Comparison of ENCODE assay signal across 23 cellular contexts in genomic region chr1:22050330-22050729, GRCh38. TPM values are rescaled to one million over a fixed set of nuclear protein-coding genes. Genes with fewer than 3 reads are reported as not detected.
DNase-seq lines count a peak whose midpoint lies in the region; ATAC-seq and TF ChIP-seq lines count a peak whose summit lies in the region.
"Had no signal": no experiment of that assay in that cellular context is flagged by ENCODE, and none has a peak within 500 bp of the region (broad histone marks: within the 10 kb centered on the region; RNA-seq: fewer than 3 reads in every experiment).

No MANE protein-coding gene starts in this region.

- no peaks in the 10 kb centered on the region for H3K36me3 ChIP-seq in HEK293 (ENCODE audit: control insufficient read depth in 2 of 2, insufficient read depth in 1 of 2, low read length in 2 of 2)

- no peak for ATAC-seq in activated T-cell treated with anti-CD3 and anti-CD28 coated beads, Interleukin-2, amount 50 U/mL, for 4 hours
- no peak for ATAC-seq in T-helper 17 cell
- ATAC-seq: PC-3 had no signal

- H3K9me3 ChIP-seq in HEK293 (ENCODE audit: control insufficient read depth, insufficient read depth, low read depth, low read length) (no peaks in the 10 kb centered on the region), T-helper 17 cell (ENCODE audit: control insufficient read depth, low read length, poor library complexity, severe bottlenecking) (no peaks in the 10 kb centered on the region)
- H3K9me3 ChIP-seq: SK-N-SH had no signal

- H3K36me3 Mint-ChIP-seq in activated T-cell treated with anti-CD3 and anti-CD28 coated beads, Interleukin-2, amount 50 U/mL, for 4 hours (ENCODE audit: insufficient read depth): peaks cover 6% of the 10 kb centered on the region
- peaks cover 4% of the 10 kb centered on the region for H3K36me3 Mint-ChIP-seq in T-helper 17 cell (ENCODE audit: low read depth)

- peaks cover 2% of the 10 kb centered on the region for H3K9me3 Mint-ChIP-seq in activated T-cell treated with anti-CD3 and anti-CD28 coated beads, Interleukin-2, amount 50 U/mL, for 4 hours

- no peak overlapping the region for H3K27ac Mint-ChIP-seq in T-helper 17 cell

- CTCF ChIA-PET in HEK293 (lab: Yijun Ruan, JAX): no interaction called here

- POLR2A ChIA-PET in HEK293 (lab: Yijun Ruan, JAX): interaction anchor here (1.0 kb wide), 2 partner anchors 25 to 28 kb away, joined by 3 to 4 read pairs; no protein-coding TSS in a partner anchor

- no peak overlapping the region for H3K27ac ChIP-seq in HEK293 (ENCODE audit: extremely low read depth, low read depth, low read length)
- H3K27ac ChIP-seq: BLaER1 treated with 17β-estradiol and CSF1 and Interleukin-3, amounts not matched to agents 10 nM and 100 nM had no signal

- no peak for TF ChIP-seq CTCF in HEK293 (tag by site-specific recombination; IDR thresholded peaks at IDR 0.05)

- no peak overlapping the region for H3K4me3 ChIP-seq in HEK293 (ENCODE audit: low read depth, low read length)
- H3K4me3 ChIP-seq: BLaER1 treated with 17β-estradiol and CSF1 and Interleukin-3, amounts not matched to agents 10 nM and 100 nM had no signal

- H3K4me1 Mint-ChIP-seq in activated T-cell treated with anti-CD3 and anti-CD28 coated beads, Interleukin-2, amount 50 U/mL, for 4 hours (ENCODE audit: low read depth): peaks cover 44% of the 10 kb centered on the region
- peaks cover 41% of the 10 kb centered on the region for H3K4me1 Mint-ChIP-seq in T-helper 17 cell

- peaks cover 2% of the 10 kb centered on the region for H3K4me1 ChIP-seq in HEK293 (ENCODE audit: control insufficient read depth, insufficient read depth, low read length)

- H3K4me3 Mint-ChIP-seq in activated T-cell treated with anti-CD3 and anti-CD28 coated beads, Interleukin-2, amount 50 U/mL, for 4 hours: peak overlapping the region; percentile 19
- no peak overlapping the region for H3K4me3 Mint-ChIP-seq in T-helper 17 cell

- DNase-seq in activated T-cell treated with anti-CD3 and anti-CD28 coated beads, Interleukin-2, amount 50 U/mL, for 4 hours: no peak
- no peak for DNase-seq in activated T-cell treated with anti-CD3 and anti-CD28 coated beads for 4 hours
- peak; percentile 9 for DNase-seq in mesenteric fat pad (ENCODE audit: low spot score)
- no peak for DNase-seq in T-helper 17 cell
- DNase-seq in AG20443 (ENCODE audit: low spot score): no peak
- DNase-seq in NCI-H526 (lab: John Stamatoyannopoulos, UW): no peak
- DNase-seq: Calu3; CD8-positive, alpha-beta memory T cell; DMS79 treated with DMSO at 0.1 percent for 48 hours; GF-D8; Karpas-422; NCI-H1092; NCI-H1417 treated with DMSO at 0.1 percent for 48 hours; NCI-H1694 treated with DMSO at 0.1 percent for 48 hours; NCI-H524; NCI-H774; PC-3; SK-N-SH had no signal

- H3K27me3 Mint-ChIP-seq in activated T-cell treated with anti-CD3 and anti-CD28 coated beads, Interleukin-2, amount 50 U/mL, for 4 hours (ENCODE audit: low read depth): no peaks in the 10 kb centered on the region
- no peaks in the 10 kb centered on the region for H3K27me3 Mint-ChIP-seq in T-helper 17 cell

TF ChIP-seq in HEK293, 187 proteins besides CTCF, POLR2A, EP300 and RAD21:
- TF ChIP-seq ZNF140 (tag by site-specific recombination; IDR thresholded peaks at IDR 0.05) (no peak), ZNF112 (tag by site-specific recombination; IDR thresholded peaks at IDR 0.05) (no peak), ZNF692 (tag by site-specific recombination; IDR thresholded peaks at IDR 0.05) (no peak), ZNF664 (tag by site-specific recombination; IDR thresholded peaks at IDR 0.05) (peak; percentile 94), ZSCAN5A (tag by site-specific recombination; IDR thresholded peaks at IDR 0.05) (no peak), ZNF37A (tag by site-specific recombination; IDR thresholded peaks at IDR 0.05) (no peak), ZNF404 (tag by site-specific recombination; IDR thresholded peaks at IDR 0.05) (no peak)
TF ChIP-seq in HEK293: peak in this region for 1.

RNA-seq across cellular contexts. Expression of gene CDC42, which starts 2.2 kb away (rescaled TPM):
- total RNA-seq in activated T-cell treated with anti-CD3 and anti-CD28 coated beads, Interleukin-2, amount 50 U/mL, for 4 hours: 100 to 1,000 TPM; 218 to 249 (median 235) TPM
- 270 TPM for total RNA-seq in mesenteric fat pad
- 100 to 1,000 TPM; 371 to 385 TPM for total RNA-seq in T-helper 17 cell

RNA-seq across cellular contexts. Expression of gene CELA3A, which starts 48.9 kb away (rescaled TPM):
- total RNA-seq in activated T-cell treated with anti-CD3 and anti-CD28 coated beads, Interleukin-2, amount 50 U/mL, for 4 hours: 1 to 10 TPM; 4.0 to 8.1 (median 6.9) TPM
- total RNA-seq in mesenteric fat pad: 4.1 TPM
- not detected for total RNA-seq in T-helper 17 cell
- total RNA-seq: A172; Calu3; CD8-positive, alpha-beta memory T cell; H4; HT-29; PC-3 had no signal
